ENCODE assay signal across 17 cellular contexts in genomic region chr19:19485998-19486290, GRCh38. TPM values are rescaled to one million over a fixed set of nuclear protein-coding genes. Genes with fewer than 3 reads are reported as not detected.
DNase-seq lines count a peak whose midpoint lies in the region; ATAC-seq and TF ChIP-seq lines count a peak whose summit lies in the region.
"Had no signal": no experiment of that assay in that cellular context is flagged by ENCODE, and none has a peak within 500 bp of the region (broad histone marks: within the 10 kb centered on the region; RNA-seq: fewer than 3 reads in every experiment).

No MANE protein-coding gene starts in this region.

- H3K14ac ChIP-seq in IMR-90 (replicated peaks; ENCODE audit: low read depth, low read length) (0 out of 2 replicates have a peak overlapping the region, but pooled peaks have one; percentile 23), neuronal stem cell (ENCODE audit: low read length) (no peak overlapping the region)

- H3K9me1 ChIP-seq in IMR-90 (ENCODE audit: insufficient read depth, low read length): peaks cover 26% of the 10 kb centered on the region

- no peaks in the 10 kb centered on the region for H3K9me2 ChIP-seq in SK-N-SH

- ATAC-seq in SK-N-SH treated with all-trans-retinoic acid at 6 μM for 48 hours: no peak
- ATAC-seq in IMR-90 (ENCODE audit: low read depth): no peak
- no peak for ATAC-seq in GM21447 (IDR thresholded peaks at IDR 0.05; ENCODE audit: unreplicated experiment)
- ATAC-seq in GM19035 (IDR thresholded peaks at IDR 0.05; ENCODE audit: unreplicated experiment): no peak
- ATAC-seq: activated T-cell treated with anti-CD3 and anti-CD28 coated beads, Interleukin-2, amount 50 U/mL, for 4 hours; left lung had no signal

- H3K27me3 ChIP-seq in SK-N-SH (ENCODE audit: insufficient read depth) (no peaks in the 10 kb centered on the region), IMR-90 (ENCODE audit: control insufficient read depth, insufficient read depth, low read length) (no peaks in the 10 kb centered on the region), neuronal stem cell (ENCODE audit: control insufficient read depth in 3 of 3, insufficient read depth in 3 of 3, low read depth in 1 of 3, low read length in 3 of 3) (no peaks in the 10 kb centered on the region)
- H3K27me3 ChIP-seq: esophagus squamous epithelium, left lung, neural progenitor cell, vagina had no signal

- H3K4me3 ChIP-seq in SK-N-SH (ENCODE audit: low read depth in 2 of 2, low read length in 1 of 2) (no peak overlapping the region), IMR-90 (ENCODE audit: insufficient read depth, low read depth, low read length) (no peak overlapping the region), neuronal stem cell (ENCODE audit: low read length in 2 of 2) (no peak overlapping the region)
- H3K4me3 ChIP-seq: esophagus squamous epithelium, left lung, neural progenitor cell, vagina had no signal

- DNase-seq in SK-N-SH (no peak), IMR-90 (no peak), neuronal stem cell (ENCODE audit: low spot score) (no peak)
- no peak for DNase-seq in stimulated activated CD4-positive, alpha-beta T cell treated with anti-CD3 and anti-CD28 coated beads, Interleukin-4, amount 100 ng/mL, for 1 hour
- DNase-seq: activated T-cell treated with anti-CD3 and anti-CD28 coated beads, Interleukin-2, amount 50 U/mL, for 4 hours; esophagus squamous epithelium; NCI-H1048; NCI-H345; stimulated activated naive CD4-positive, alpha-beta T cell treated with Interleukin-2 at 50 U/mL for 16 hours; SW 1271 had no signal

- POLR2A ChIA-PET in SK-N-SH (lab: Yijun Ruan, JAX): no interaction called here
- POLR2A ChIA-PET in IMR-90 (lab: Charles Lee; ENCODE audit: unreplicated experiment): no interaction called here

- H2AK9ac ChIP-seq in IMR-90 (replicated peaks; ENCODE audit: low read depth, low read length, poor library complexity): peak overlapping the region; percentile 51

- H2AK5ac ChIP-seq in IMR-90 (ENCODE audit: low read depth, low read length) (peak overlapping the region; percentile 63; the same call in 1 of the 2 replicates), neuronal stem cell (ENCODE audit: low read depth, low read length) (no peak overlapping the region)

- H3F3A ChIP-seq in SK-N-SH (replicated peaks; ENCODE audit: insufficient read depth): peaks cover 26% of the 10 kb centered on the region

- H3K9me3 ChIP-seq in SK-N-SH: no peaks in the 10 kb centered on the region
- no peaks in the 10 kb centered on the region for H3K9me3 ChIP-seq in IMR-90 (ENCODE audit: control insufficient read depth, insufficient read depth, low read length)
- no peaks in the 10 kb centered on the region for H3K9me3 ChIP-seq in neuronal stem cell (replicated peaks in 1 of 2; ENCODE audit: control insufficient read depth in 2 of 2, insufficient read depth in 1 of 2, low read depth in 1 of 2, low read length in 2 of 2)
- H3K9me3 ChIP-seq: esophagus squamous epithelium, left lung, vagina had no signal

- H3K27ac ChIP-seq in SK-N-SH (ENCODE audit: low read depth in 2 of 2, low read length in 1 of 2): peak overlapping the region; percentile 13 to 21; a peak in 2 of 4 replicates
- H3K27ac ChIP-seq in IMR-90 (ENCODE audit: insufficient read depth, low read length): peak overlapping the region; percentile 61
- peak overlapping the region; percentile 10 for H3K27ac ChIP-seq in cingulate gyrus (ENCODE audit: low read depth, low read length)
- no peak overlapping the region for H3K27ac ChIP-seq in neuronal stem cell (replicated peaks; ENCODE audit: low read length)
- H3K27ac ChIP-seq: neural progenitor cell, vagina had no signal

- H2BK120ac ChIP-seq in IMR-90 (ENCODE audit: low read depth, low read length): no peak overlapping the region; the same call in 1 of the 2 replicates
- H2BK120ac ChIP-seq in neuronal stem cell (ENCODE audit: low read depth, low read length): no peak overlapping the region

- CTCF ChIA-PET in SK-N-SH (lab: Yijun Ruan, JAX) (interaction anchor here (0.7 to 9.7 kb wide), 4 partner anchors 47 to 340 kb away, joined by 3 to 172 read pairs (median 7); no protein-coding TSS in a partner anchor), IMR-90 (lab: Yijun Ruan, JAX) (no interaction called here)

- TF ChIP-seq RAD21 in SK-N-SH (IDR thresholded peaks at IDR 0.05; ENCODE audit: low read length) (no peak), IMR-90 (IDR thresholded peaks at IDR 0.05; ENCODE audit: low read length) (no peak)

- H2AFZ ChIP-seq in SK-N-SH (ENCODE audit: low read depth): no peak overlapping the region
- H2AFZ ChIP-seq in IMR-90 (replicated peaks; ENCODE audit: low read length, poor library complexity): no peak overlapping the region
- H2AFZ ChIP-seq in neuronal stem cell (ENCODE audit: low read length): no peak overlapping the region
- H2AFZ ChIP-seq: neural progenitor cell had no signal

- H4K20me1 ChIP-seq in SK-N-SH (ENCODE audit: insufficient read depth) (no peaks in the 10 kb centered on the region), IMR-90 (ENCODE audit: insufficient read depth, low read length) (peaks cover 10% of the 10 kb centered on the region; the same call in 1 of the 2 replicates)

- H3K23ac ChIP-seq in IMR-90 (ENCODE audit: low read depth, low read length) (peak overlapping the region; percentile 16), neuronal stem cell (ENCODE audit: low read depth, low read length, poor library complexity) (no peak overlapping the region)

- no peak overlapping the region for H2BK12ac ChIP-seq in neuronal stem cell (ENCODE audit: low read length)

- BruUV-seq in IMR-90 (replicated peaks; lab: Mats Ljungman, UMichigan): no TSS peak

- intact Hi-C loops in IMR-90 (cut with micrococcal nuclease): loop anchor here (5.0 kb wide), 1 partner anchor 99 kb away; no protein-coding TSS in a partner anchor

- H4K5ac ChIP-seq in IMR-90 (ENCODE audit: low read depth, low read length): no peak overlapping the region

- H3K36me3 ChIP-seq in SK-N-SH (replicated peaks in 1 of 2; ENCODE audit: control insufficient read depth in 1 of 2, insufficient read depth in 2 of 2, low read length in 1 of 2) (no peaks in the 10 kb centered on the region), IMR-90 (ENCODE audit: control insufficient read depth, insufficient read depth, low read length) (peaks cover 3% of the 10 kb centered on the region; the same call in 1 of the 2 replicates), neuronal stem cell (replicated peaks in 1 of 2; ENCODE audit: control insufficient read depth in 2 of 2, insufficient read depth in 2 of 2, low read length in 2 of 2) (peaks cover 12 to 53% of the 10 kb centered on the region in 2 donors)
- H3K36me3 ChIP-seq: neural progenitor cell had no signal

- H2BK5ac ChIP-seq in IMR-90 (ENCODE audit: low read depth, low read length, poor library complexity, severe bottlenecking) (peak overlapping the region; percentile 29), neuronal stem cell (ENCODE audit: low read length) (peak overlapping the region; percentile 6)

- no peak overlapping the region for H3K18ac ChIP-seq in IMR-90 (ENCODE audit: low read depth, low read length)
- no peak overlapping the region for H3K18ac ChIP-seq in neuronal stem cell (ENCODE audit: low read length)

- H3K56ac ChIP-seq in IMR-90 (ENCODE audit: extremely low read depth, insufficient read depth, low read length): no peak overlapping the region

- TF ChIP-seq CTCF in SK-N-SH (IDR thresholded peaks at IDR 0.05) (no peak), IMR-90 (conservative IDR thresholded peaks at IDR 0.05; ENCODE audit: low read depth, low read length) (no peak)

- H4K8ac ChIP-seq in IMR-90 (ENCODE audit: low read depth in 2 of 2, low read length in 2 of 2) (peak overlapping the region in 1 of 2 experiments; percentile 16; a peak in 1 of 4 replicates), neuronal stem cell (ENCODE audit: low read depth, low read length) (no peak overlapping the region)

- dilution Hi-C loops in IMR-90 (cut with HindIII; ENCODE audit: low sequenced_read_pairs, unreplicated experiment): no loop called here

- no peak overlapping the region; the same call in 1 of the 2 replicates for H2BK20ac ChIP-seq in IMR-90 (ENCODE audit: low read depth, low read length)

- H3K4me2 ChIP-seq in SK-N-SH (no peak overlapping the region; the same call in 1 of the 2 replicates), IMR-90 (ENCODE audit: low read depth, low read length) (no peak overlapping the region), neuronal stem cell (ENCODE audit: insufficient read depth, low read length, poor library complexity, severe bottlenecking) (no peak overlapping the region)
- H3K4me2 ChIP-seq: neural progenitor cell had no signal

- H3K79me1 ChIP-seq in IMR-90 (ENCODE audit: low read depth in 1 of 2, low read length in 2 of 2) (peaks cover 16 to 85% of the 10 kb centered on the region in 2 experiments), neuronal stem cell (ENCODE audit: low read depth, low read length) (peaks cover 22% of the 10 kb centered on the region)

- H4K91ac ChIP-seq in IMR-90 (ENCODE audit: insufficient read depth, low read depth, low read length) (peak overlapping the region; percentile 5; the same call in 1 of the 2 replicates), neuronal stem cell (ENCODE audit: low read depth, low read length, poor library complexity) (no peak overlapping the region)

- H3K4ac ChIP-seq in IMR-90 (ENCODE audit: low read depth, low read length) (peak overlapping the region; percentile 59; the same call in 1 of the 2 replicates), neuronal stem cell (ENCODE audit: low read length) (no peak overlapping the region)

- in situ Hi-C loops in IMR-90 (cut with MboI; ENCODE audit: low sequenced_read_pairs): no loop called here

- no peak for TF ChIP-seq EP300 in SK-N-SH (IDR thresholded peaks at IDR 0.05; ENCODE audit: borderline replicate concordance in 1 of 2, low read depth in 1 of 2, low read length in 1 of 2)

- H2BK15ac ChIP-seq in IMR-90 (ENCODE audit: low read depth, low read length): no peak overlapping the region
- H2BK15ac ChIP-seq in neuronal stem cell (ENCODE audit: low read length): no peak overlapping the region

- H3K4me1 ChIP-seq in SK-N-SH (ENCODE audit: control insufficient read depth in 1 of 2, insufficient read depth in 2 of 2, low read depth in 1 of 2, low read length in 1 of 2) (peaks cover 32 to 50% of the 10 kb centered on the region in 2 experiments), IMR-90 (ENCODE audit: control insufficient read depth, insufficient read depth, low read length) (peaks cover 45% of the 10 kb centered on the region), neuronal stem cell (ENCODE audit: control insufficient read depth in 2 of 2, insufficient read depth in 1 of 2, low read depth in 1 of 2, low read length in 2 of 2) (peaks cover 37 to 39% of the 10 kb centered on the region in 2 donors)

- no peak for TF ChIP-seq POLR2A in IMR-90 (IDR thresholded peaks at IDR 0.05; ENCODE audit: low read depth, low read length)

- H3K9ac ChIP-seq in SK-N-SH: no peak overlapping the region
- H3K9ac ChIP-seq in IMR-90 (ENCODE audit: low read depth, low read length): no peak overlapping the region
- no peak overlapping the region for H3K9ac ChIP-seq in neuronal stem cell (ENCODE audit: low read depth, low read length, poor library complexity)
- H3K9ac ChIP-seq: neural progenitor cell had no signal

- 94% methylated on average over 5 of the region's 5 CpGs for WGBS in SK-N-SH (ENCODE audit: low lambda C conversion rate)
- WGBS in IMR-90 (ENCODE audit: extremely low coverage in 2 of 2, insufficient read length in 1 of 2), 2 experiments: no CpG with 5 or more reads among the region's 5 CpGs
- no CpG with 5 or more reads among the region's 5 CpGs for WGBS in neuronal stem cell (ENCODE audit: extremely low coverage in 2 of 2, insufficient read length in 2 of 2, insufficient replicate concordance in 1 of 2), 2 donors

- peaks cover 56% of the 10 kb centered on the region for H3K79me2 ChIP-seq in SK-N-SH (ENCODE audit: insufficient read depth)

RNA-seq across cellular contexts. Expression of gene TSSK6, which starts 29.4 kb away (rescaled TPM):
- 2.3 and 3.1 TPM in 2 replicates for polyA plus RNA-seq in SK-N-SH (2012; rRNA removed)
- polyA plus RNA-seq in SK-N-SH (2012; cell fraction: cytosol; rRNA removed): 0.98 and 1.6 TPM in 2 replicates
- polyA plus RNA-seq in SK-N-SH (2012; cell fraction: nucleus; rRNA removed): 3.3 and 4.1 TPM in 2 replicates
- total RNA-seq in IMR-90 (2012; rRNA removed): 0.56 and 1.3 TPM in 2 replicates
- 2.0 and 2.2 TPM in 2 replicates for polyA plus RNA-seq in IMR-90 (2012; rRNA removed)
- 1.7 and 2.5 TPM in 2 replicates for polyA plus RNA-seq in IMR-90 (2012; cell fraction: cytosol; rRNA removed)
- 0.96 and 4.6 TPM in 2 replicates for polyA plus RNA-seq in IMR-90 (2012; cell fraction: nucleus; rRNA removed; ENCODE audit: low replicate concordance)
- polyA plus RNA-seq in neuronal stem cell (2013, experiment 1 of 2): 2.3 TPM
- 2.2 TPM for polyA plus RNA-seq in neuronal stem cell (2013, experiment 2 of 2)

RNA-seq across cellular contexts. Expression of gene NDUFA13, which starts 30.1 kb away (rescaled TPM):
- polyA plus RNA-seq in SK-N-SH (2012; rRNA removed) (1,643 and 1,828 TPM in 2 replicates), IMR-90 (2012; rRNA removed) (667 and 912 TPM in 2 replicates)
- 1,527 and 1,826 TPM in 2 replicates for polyA plus RNA-seq in SK-N-SH (2012; cell fraction: cytosol; rRNA removed)
- polyA plus RNA-seq in SK-N-SH (2012; cell fraction: nucleus; rRNA removed): 640 and 822 TPM in 2 replicates
- 30.6 and 33.6 TPM in 2 replicates for total RNA-seq in IMR-90 (2012; rRNA removed)
- 91.5 and 373 TPM in 2 replicates for polyA plus RNA-seq in IMR-90 (2012; cell fraction: cytosol; rRNA removed)
- 118 and 386 TPM in 2 replicates for polyA plus RNA-seq in IMR-90 (2012; cell fraction: nucleus; rRNA removed; ENCODE audit: low replicate concordance)
- polyA plus RNA-seq in neuronal stem cell (2013, experiment 1 of 2): 218 TPM
- 213 TPM for polyA plus RNA-seq in neuronal stem cell (2013, experiment 2 of 2)

RNA-seq across cellular contexts. Expression of gene YJEFN3, which starts 42.8 kb away (rescaled TPM):
- 7.2 and 7.5 TPM in 2 replicates for polyA plus RNA-seq in SK-N-SH (2012; rRNA removed)
- 0.84 and 0.97 TPM in 2 replicates for polyA plus RNA-seq in SK-N-SH (2012; cell fraction: cytosol; rRNA removed)
- 66.2 and 111 TPM in 2 replicates for polyA plus RNA-seq in SK-N-SH (2012; cell fraction: nucleus; rRNA removed)
- total RNA-seq in IMR-90 (2012; rRNA removed): 0.56 and 0.72 TPM in 2 replicates
- 4.0 and 4.8 TPM in 2 replicates for polyA plus RNA-seq in IMR-90 (2012; rRNA removed)
- 2.3 and 3.9 TPM in 2 replicates for polyA plus RNA-seq in IMR-90 (2012; cell fraction: cytosol; rRNA removed)
- 30.3 and 57.8 TPM in 2 replicates for polyA plus RNA-seq in IMR-90 (2012; cell fraction: nucleus; rRNA removed; ENCODE audit: low replicate concordance)
- polyA plus RNA-seq in neuronal stem cell (2013, experiment 1 of 2): 10.9 TPM
- polyA plus RNA-seq in neuronal stem cell (2013, experiment 2 of 2): 9.9 TPM

RNA-seq across cellular contexts. Expression of gene CILP2, which starts 52.1 kb away (rescaled TPM):
- polyA plus RNA-seq in SK-N-SH (2012; rRNA removed) (0.96 and 1.9 TPM in 2 replicates), IMR-90 (2012; rRNA removed) (0.87 and 0.96 TPM in 2 replicates)
- 0.54 and 0.87 TPM in 2 replicates for polyA plus RNA-seq in SK-N-SH (2012; cell fraction: cytosol; rRNA removed)
- polyA plus RNA-seq in SK-N-SH (2012; cell fraction: nucleus; rRNA removed): 3.1 and 3.9 TPM in 2 replicates
- 0.18 and 0.28 TPM in 2 replicates for total RNA-seq in IMR-90 (2012; rRNA removed)
- polyA plus RNA-seq in IMR-90 (2012; cell fraction: cytosol; rRNA removed): 0.65 and 1.2 TPM in 2 replicates
- 0.96 and 2.9 TPM in 2 replicates for polyA plus RNA-seq in IMR-90 (2012; cell fraction: nucleus; rRNA removed; ENCODE audit: low replicate concordance)
- polyA plus RNA-seq in neuronal stem cell (2013, experiment 1 of 2): 2.0 TPM
- 2.1 TPM for polyA plus RNA-seq in neuronal stem cell (2013, experiment 2 of 2)
